In genomic region chr16:80527297-80527696, GRCh38 we compare ENCODE assay signal across 1 cellular context.
A peak's percentile ranks its signal among the peaks of the same experiment; 100 is the strongest.
TF ChIP-seq lines count a peak whose summit lies in the region.

No MANE protein-coding gene starts in this region.

TF ChIP-seq in GM12878, 131 proteins besides CTCF, POLR2A, EP300 and RAD21 (continued from another document):
- TF ChIP-seq IRF4 (IDR thresholded peaks at IDR 0.05; ENCODE audit: low read depth, low read length) (no peak), IRF3 (IDR thresholded peaks at IDR 0.05) (no peak), FOXM1 (IDR thresholded peaks at IDR 0.05; ENCODE audit: low read depth, low read length) (peak; percentile 72), ZNF217 (IDR thresholded peaks at IDR 0.05) (no peak)
